ENCODE assay signal across 19 cellular contexts in the genomic region with DNA sequence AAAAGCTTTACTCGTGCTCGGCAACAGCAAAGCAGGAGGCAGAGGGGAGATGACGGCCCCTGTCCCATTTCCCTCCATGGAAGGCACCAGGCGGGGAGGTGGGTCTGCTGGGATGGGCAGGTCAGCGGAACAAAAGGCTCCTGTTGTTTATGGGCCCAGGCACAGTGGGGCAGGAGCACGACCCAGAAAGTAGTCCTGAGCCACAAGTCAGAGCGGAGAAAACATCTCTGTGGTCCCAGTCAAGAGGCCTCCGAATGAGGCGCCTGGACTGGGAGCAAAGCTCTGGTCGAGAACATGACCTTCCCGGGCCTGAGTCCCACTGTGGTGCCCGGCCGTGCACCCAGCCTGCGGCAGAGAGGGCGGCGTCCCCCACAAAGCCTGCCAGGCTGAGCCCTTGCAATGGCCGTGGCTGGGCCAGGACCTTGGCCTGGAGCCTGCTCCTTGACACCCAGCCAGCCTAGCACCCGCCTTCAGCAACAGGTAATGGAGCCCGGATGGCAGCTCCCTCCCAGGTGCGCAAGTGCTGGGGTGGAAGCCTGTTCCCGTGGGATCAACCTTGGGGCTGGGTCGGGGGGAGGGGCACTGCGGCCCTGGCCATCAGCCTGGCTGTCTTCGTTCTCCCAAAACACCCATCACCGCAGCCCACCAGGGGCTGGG. TPM values are rescaled to one million over a fixed set of nuclear protein-coding genes. Genes with fewer than 3 reads are reported as not detected.
"Had no signal": no experiment of that assay in that cellular context is flagged by ENCODE, and none has a peak within 500 bp of the region (broad histone marks: within the 10 kb centered on the region; RNA-seq: fewer than 3 reads in every experiment).

No MANE protein-coding gene starts in this region.

- H3K4me3 Mint-ChIP-seq: activated CD4-positive, alpha-beta memory T cell treated with anti-CD3 and anti-CD28 coated beads for 36 hours; activated naive CD8-positive, alpha-beta T cell treated with anti-CD3 and anti-CD28 coated beads for 36 hours; activated T-cell treated with anti-CD3 and anti-CD28 coated beads, Interleukin-2, amount 50 U/mL, for 4 hours; effector memory CD8-positive, alpha-beta T cell; stimulated activated naive B cell treated with anti-CD40 and anti-IgM and Interleukin-4, amounts not matched to agents 10 μg/mL and 1 μg/mL and 100 μg/mL, for 72 hours had no signal

- H3K4me3 ChIP-seq: body of pancreas, lower lobe of right lung, pancreas, thyroid gland, uterus had no signal

- H3K9me3 ChIP-seq: body of pancreas, lower lobe of right lung, pancreas, thyroid gland, uterus had no signal

- H3K27ac Mint-ChIP-seq: activated CD4-positive, alpha-beta memory T cell treated with anti-CD3 and anti-CD28 coated beads for 36 hours; activated naive CD8-positive, alpha-beta T cell treated with anti-CD3 and anti-CD28 coated beads for 36 hours; effector memory CD8-positive, alpha-beta T cell; immature natural killer cell; stimulated activated naive B cell treated with anti-CD40 and anti-IgM and Interleukin-4, amounts not matched to agents 10 μg/mL and 1 μg/mL and 100 μg/mL, for 72 hours had no signal

- H3K36me3 ChIP-seq: pancreas, uterus had no signal

- H3K27ac ChIP-seq: body of pancreas, epithelial cell of prostate, lower lobe of right lung, pancreas, thyroid gland, uterus had no signal

- H3K36me3 Mint-ChIP-seq: activated naive CD8-positive, alpha-beta T cell treated with anti-CD3 and anti-CD28 coated beads for 36 hours had no signal

- ATAC-seq: activated T-cell treated with anti-CD3 and anti-CD28 coated beads, Interleukin-2, amount 50 U/mL, for 4 hours; body of pancreas; effector memory CD8-positive, alpha-beta T cell; lower lobe of right lung; pancreas; stimulated activated naive B cell treated with anti-CD40 and anti-IgM and Interleukin-4, amounts not matched to agents 10 μg/mL and 1 μg/mL and 100 μg/mL, for 72 hours had no signal

- H3K27me3 Mint-ChIP-seq: activated CD4-positive, alpha-beta memory T cell treated with anti-CD3 and anti-CD28 coated beads for 36 hours; activated naive CD8-positive, alpha-beta T cell treated with anti-CD3 and anti-CD28 coated beads for 36 hours; effector memory CD8-positive, alpha-beta T cell; stimulated activated naive B cell treated with anti-CD40 and anti-IgM and Interleukin-4, amounts not matched to agents 10 μg/mL and 1 μg/mL and 100 μg/mL, for 72 hours had no signal

- DNase-seq: activated CD4-positive, alpha-beta memory T cell treated with anti-CD3 and anti-CD28 coated beads for 36 hours; activated naive CD8-positive, alpha-beta T cell treated with anti-CD3 and anti-CD28 coated beads for 36 hours; activated T-cell treated with anti-CD3 and anti-CD28 coated beads, Interleukin-2, amount 50 U/mL, for 4 hours; amygdala; body of pancreas; effector memory CD8-positive, alpha-beta T cell; foreskin melanocyte; head of caudate nucleus; immature natural killer cell; lower lobe of right lung; midbrain; stimulated activated CD4-positive, alpha-beta T cell treated with anti-CD3 and anti-CD28 coated beads, Interleukin-2, amount 100 ng/mL, for 48 hours; stimulated activated naive B cell treated with anti-CD40 and anti-IgM and Interleukin-4, amounts not matched to agents 10 μg/mL and 1 μg/mL and 100 μg/mL, for 72 hours; SW 1271; T1000; thyroid gland; uterus had no signal

- FAIRE-seq: pancreas had no signal

- H3K27me3 ChIP-seq: body of pancreas, pancreas, thyroid gland, uterus had no signal

- H3K9me3 Mint-ChIP-seq: activated CD4-positive, alpha-beta memory T cell treated with anti-CD3 and anti-CD28 coated beads for 36 hours; activated naive CD8-positive, alpha-beta T cell treated with anti-CD3 and anti-CD28 coated beads for 36 hours; activated T-cell treated with anti-CD3 and anti-CD28 coated beads, Interleukin-2, amount 50 U/mL, for 4 hours; effector memory CD8-positive, alpha-beta T cell; immature natural killer cell; stimulated activated naive B cell treated with anti-CD40 and anti-IgM and Interleukin-4, amounts not matched to agents 10 μg/mL and 1 μg/mL and 100 μg/mL, for 72 hours had no signal

RNA-seq across cellular contexts. Expression of gene RAC3, which starts 16.6 kb away (rescaled TPM):
- polyA plus RNA-seq: immature natural killer cell had no signal
